Comparison of ENCODE assay signal across 14 cellular contexts in genomic region chr14:58955294-58955821, GRCh38.
DNase-seq lines count a peak whose midpoint lies in the region; FAIRE-seq and TF ChIP-seq lines count a peak whose summit lies in the region.
"Had no signal": no experiment of that assay in that cellular context is flagged by ENCODE, and none has a peak within 500 bp of the region (broad histone marks: within the 10 kb centered on the region; RNA-seq: fewer than 3 reads in every experiment).

No MANE protein-coding gene starts in this region.

- H3K4me3 ChIP-seq in fibroblast of the aortic adventitia (ENCODE audit: low read depth, low read length) = no peak overlapping the region
- no peak overlapping the region for H3K4me3 ChIP-seq in skeletal muscle satellite cell (ENCODE audit: low read length)

- H3K4me1 Mint-ChIP-seq in activated CD4-positive, alpha-beta T cell treated with anti-CD3 and anti-CD28 coated beads, Interleukin-2, amount 10 ng/mL, durations not matched to agents 7 days and 5 days = peaks cover 5% of the 10 kb centered on the region
- H3K4me1 Mint-ChIP-seq: activated CD4-positive, alpha-beta T cell treated with anti-CD3 and anti-CD28 coated beads for 36 hours had no signal

- H3K36me3 ChIP-seq in skeletal muscle satellite cell (ENCODE audit: insufficient read depth, low read length) = no peaks in the 10 kb centered on the region
- H3K36me3 ChIP-seq: esophagus muscularis mucosa had no signal

- peaks cover 1% of the 10 kb centered on the region for H3K36me3 Mint-ChIP-seq in activated CD4-positive, alpha-beta T cell treated with anti-CD3 and anti-CD28 coated beads, Interleukin-2, amount 10 ng/mL, durations not matched to agents 7 days and 5 days (ENCODE audit: low read depth)

- CTCF ChIA-PET in activated CD4-positive, alpha-beta T cell treated with anti-CD3 and anti-CD28 coated beads, Interleukin-2, amount 10 ng/mL, durations not matched to agents 7 days and 5 days (lab: Charles Lee) = interaction anchor here (0.7 kb wide), 1 partner anchor 738 kb away, joined by 3 read pairs; no protein-coding TSS in a partner anchor

- H3K4me3 Mint-ChIP-seq in activated CD4-positive, alpha-beta T cell treated with anti-CD3 and anti-CD28 coated beads, Interleukin-2, amount 10 ng/mL, durations not matched to agents 7 days and 5 days = no peak overlapping the region
- H3K4me3 Mint-ChIP-seq: activated CD4-positive, alpha-beta T cell treated with anti-CD3 and anti-CD28 coated beads for 36 hours; activated naive CD4-positive, alpha-beta T cell treated with anti-CD3 and anti-CD28 coated beads, Interleukin-2, amount 50 U/mL, for 24 hours had no signal

- no peak overlapping the region for H3K27ac Mint-ChIP-seq in activated CD4-positive, alpha-beta T cell treated with anti-CD3 and anti-CD28 coated beads, Interleukin-2, amount 10 ng/mL, durations not matched to agents 7 days and 5 days
- H3K27ac Mint-ChIP-seq: activated CD4-positive, alpha-beta T cell treated with anti-CD3 and anti-CD28 coated beads for 36 hours; activated naive CD4-positive, alpha-beta T cell treated with anti-CD3 and anti-CD28 coated beads, Interleukin-2, amount 50 U/mL, for 24 hours had no signal

- peak overlapping the region; percentile 42 for H3K4me2 ChIP-seq in skeletal muscle satellite cell (ENCODE audit: low read length)

- POLR2A ChIA-PET in activated CD4-positive, alpha-beta T cell treated with anti-CD3 and anti-CD28 coated beads, Interleukin-2, amount 10 ng/mL, durations not matched to agents 7 days and 5 days (lab: Charles Lee) = interaction anchor here (0.6 kb wide), 1 partner anchor 9 kb away, joined by 3 read pairs; no protein-coding TSS in a partner anchor

- no peak for TF ChIP-seq CTCF in fibroblast of the aortic adventitia (IDR thresholded peaks at IDR 0.05; ENCODE audit: insufficient read depth, low read length)

- H3K4me1 ChIP-seq in skeletal muscle satellite cell (ENCODE audit: control insufficient read depth, insufficient read depth, low read length) = peaks cover 7% of the 10 kb centered on the region

- no peak for DNase-seq in GM19239 (ENCODE audit: insufficient read length, low spot score)
- DNase-seq in Kasumi-1 (lab: John Stamatoyannopoulos, UW) = peak; percentile 17 to 33
- peak; percentile 74 for DNase-seq in fibroblast of the aortic adventitia (ENCODE audit: low read depth)
- DNase-seq in activated CD4-positive, alpha-beta T cell treated with anti-CD3 and anti-CD28 coated beads, Interleukin-2, amount 10 ng/mL, durations not matched to agents 7 days and 5 days = no peak
- DNase-seq in NCI-H2227 treated with DMSO at 0.1 percent for 48 hours (lab: John Stamatoyannopoulos, UW) = no peak
- no peak for DNase-seq in RKO (ENCODE audit: low spot score)
- no peak for DNase-seq in NCI-H1092 treated with DMSO at 0.1 percent for 48 hours (lab: John Stamatoyannopoulos, UW)
- DNase-seq: activated CD4-positive, alpha-beta T cell treated with anti-CD3 and anti-CD28 coated beads for 36 hours; mammary epithelial cell; NCI-H1694 treated with DMSO at 0.1 percent for 48 hours had no signal

- no peaks in the 10 kb centered on the region for H3K9me3 ChIP-seq in skeletal muscle satellite cell (replicated peaks; ENCODE audit: low read length)

- no peaks in the 10 kb centered on the region for H3K9me3 Mint-ChIP-seq in activated CD4-positive, alpha-beta T cell treated with anti-CD3 and anti-CD28 coated beads, Interleukin-2, amount 10 ng/mL, durations not matched to agents 7 days and 5 days

- no peaks in the 10 kb centered on the region for H3K27me3 ChIP-seq in skeletal muscle satellite cell (ENCODE audit: control insufficient read depth, insufficient read depth, low read length)
- H3K27me3 ChIP-seq: esophagus muscularis mucosa had no signal

- no peak overlapping the region for H3K9ac ChIP-seq in skeletal muscle satellite cell (ENCODE audit: low read depth, low read length)

- peaks cover 23% of the 10 kb centered on the region for H3K27me3 Mint-ChIP-seq in activated CD4-positive, alpha-beta T cell treated with anti-CD3 and anti-CD28 coated beads, Interleukin-2, amount 10 ng/mL, durations not matched to agents 7 days and 5 days

- peak; percentile 77 for FAIRE-seq in GM19239 (lab: Jason Lieb, UNC)
- FAIRE-seq: RCC 7860 had no signal

Comparison
In these comparisons a context has a peak if more than half of its experiments do, and no peak if none do; other contexts are left out.
1. DNase-seq: peak in Kasumi-1 (2 of 2) and fibroblast of the aortic adventitia (single experiment); none in GM19239 (single experiment), activated CD4-positive, alpha-beta T cell treated with anti-CD3 and anti-CD28 coated beads, Interleukin-2, amount 10 ng/mL, durations not matched to agents 7 days and 5 days (single experiment), NCI-H2227 treated with DMSO at 0.1 percent for 48 hours (single experiment), RKO (single experiment) and NCI-H1092 treated with DMSO at 0.1 percent for 48 hours (single experiment).